In genomic region chr17:17808706-17809432, GRCh38 we compare ENCODE assay signal across 11 cellular contexts. TPM values are rescaled to one million over a fixed set of nuclear protein-coding genes. Genes with fewer than 3 reads are reported as not detected.
DNase-seq lines count a peak whose midpoint lies in the region; ATAC-seq, FAIRE-seq and TF ChIP-seq lines count a peak whose summit lies in the region.
"Had no signal": no experiment of that assay in that cellular context is flagged by ENCODE, and none has a peak within 500 bp of the region (broad histone marks: within the 10 kb centered on the region; RNA-seq: fewer than 3 reads in every experiment).

No MANE protein-coding gene starts in this region.

- no peak for TF ChIP-seq POLR2A in H54 (IDR thresholded peaks at IDR 0.05; ENCODE audit: low read depth, low read length)

- no peak overlapping the region for H3K23ac ChIP-seq in H9 (ENCODE audit: insufficient read length, low read depth, low read length)

- no peak overlapping the region for H3K4ac ChIP-seq in H9 (ENCODE audit: low read depth, low read length)

- no peak overlapping the region for H3T11ph ChIP-seq in H9 (ENCODE audit: low read length)

- H3K27me3 Mint-ChIP-seq in H9 (ENCODE audit: low read depth), result peaks cover 42% of the 10 kb centered on the region
- no peaks in the 10 kb centered on the region for H3K27me3 Mint-ChIP-seq in activated CD8-positive, alpha-beta T cell treated with anti-CD3 and anti-CD28 coated beads, Interleukin-2, amount 10 ng/mL, durations not matched to agents 7 days and 5 days (ENCODE audit: low read depth)

- no peak overlapping the region for H2BK120ac ChIP-seq in H9 (ENCODE audit: low read depth, low read length, poor library complexity, severe bottlenecking)

- no peaks in the 10 kb centered on the region for H3K9me3 Mint-ChIP-seq in H9
- no peaks in the 10 kb centered on the region for H3K9me3 Mint-ChIP-seq in activated CD8-positive, alpha-beta T cell treated with anti-CD3 and anti-CD28 coated beads, Interleukin-2, amount 10 ng/mL, durations not matched to agents 7 days and 5 days (ENCODE audit: insufficient read depth)

- no CpG with 5 or more reads among the region's 15 CpGs for WGBS in H9 (ENCODE audit: extremely low coverage, insufficient read length, low lambda C conversion rate)

- BruUV-seq in PC-9 (replicated peaks; lab: Mats Ljungman, UMichigan), result no TSS peak

- H3K9ac ChIP-seq in H9 (ENCODE audit: extremely low read depth, insufficient read length, low read length), result no peak overlapping the region

- intact Hi-C loops in left lung (cut with DNase I), result no loop called here
- intact Hi-C loops in PC-9 (cut with micrococcal nuclease; ENCODE audit: unreplicated experiment), result no loop called here

- peaks cover 8% of the 10 kb centered on the region; the same call in 1 of the 2 replicates for H3K27me3 ChIP-seq in H9 (ENCODE audit: insufficient read depth, low read length)
- H3K27me3 ChIP-seq in left lung, result no peaks in the 10 kb centered on the region
- no peaks in the 10 kb centered on the region for H3K27me3 ChIP-seq in PC-9 (ENCODE audit: insufficient read depth, low read depth)

- DNase-seq in GM04503 (ENCODE audit: low read depth) (peak; percentile 18), H9 (no peak), left lung (no peak), H54 (ENCODE audit: insufficient read length, low spot score) (no peak), PC-9 (no peak)
- DNase-seq in activated CD8-positive, alpha-beta T cell treated with anti-CD3 and anti-CD28 coated beads, Interleukin-2, amount 10 ng/mL, durations not matched to agents 7 days and 5 days, result peak; percentile 58
- DNase-seq in activated CD4-positive, CD25-positive, alpha-beta regulatory T cell (lab: John Stamatoyannopoulos, UW), result no peak
- DNase-seq: DMS53, NCI-H510A treated with DMSO at 0.1 percent for 48 hours had no signal

- no peak overlapping the region for H4K5ac ChIP-seq in H9 (ENCODE audit: insufficient read length, low read depth, low read length)

- H3K4me1 ChIP-seq in H9 (ENCODE audit: insufficient read depth, low read length) (no peaks in the 10 kb centered on the region; the same call in 1 of the 2 replicates), left lung (peaks cover 12 to 18% of the 10 kb centered on the region in 2 donors), PC-9 (replicated peaks; ENCODE audit: insufficient read depth) (peaks cover 18% of the 10 kb centered on the region; the same call in 1 of the 2 replicates)

- POLR2A ChIA-PET in activated CD8-positive, alpha-beta T cell treated with anti-CD3 and anti-CD28 coated beads, Interleukin-2, amount 10 ng/mL, durations not matched to agents 7 days and 5 days (lab: Charles Lee), result interaction anchor here (0.8 to 2.7 kb wide), 2 partner anchors 16 to 28 kb away, joined by 4 to 10 read pairs; partner anchors contain the start of gene SREBF1
- POLR2A ChIA-PET in PC-9 (lab: Charles Lee; ENCODE audit: unreplicated experiment), result no interaction called here

- H4K91ac ChIP-seq in H9 (ENCODE audit: insufficient read length, low read depth, low read length), result no peak overlapping the region

- no peak overlapping the region for H3K27ac ChIP-seq in H9 (ENCODE audit: insufficient read length, low read depth, low read length)
- no peak overlapping the region for H3K27ac ChIP-seq in left lung
- no peak overlapping the region for H3K27ac ChIP-seq in PC-9
- H3K27ac ChIP-seq: epithelial cell of prostate had no signal

- H3K56ac ChIP-seq in H9 (ENCODE audit: insufficient read length, low read depth, low read length), result no peak overlapping the region

- H3K4me1 Mint-ChIP-seq in H9, result peaks cover 17 to 25% of the 10 kb centered on the region in 2 experiments
- H3K4me1 Mint-ChIP-seq in activated CD8-positive, alpha-beta T cell treated with anti-CD3 and anti-CD28 coated beads, Interleukin-2, amount 10 ng/mL, durations not matched to agents 7 days and 5 days (ENCODE audit: low read depth), result peaks cover 34% of the 10 kb centered on the region

- ATAC-seq in activated CD8-positive, alpha-beta T cell treated with anti-CD3 and anti-CD28 coated beads, Interleukin-2, amount 10 ng/mL, durations not matched to agents 7 days and 5 days, result peak; percentile 31
- ATAC-seq in left lung (peak; percentile 2), GM18517 (IDR thresholded peaks at IDR 0.05; ENCODE audit: unreplicated experiment) (no peak)

- H3K4me2 ChIP-seq in H9 (ENCODE audit: insufficient read depth, insufficient read length, low read length) (peak overlapping the region; percentile 22), PC-9 (no peak overlapping the region)

- no peak for FAIRE-seq in H54 (lab: Jason Lieb, UNC)

- no peak overlapping the region for H2AK5ac ChIP-seq in H9 (ENCODE audit: insufficient read length, low read length)

- H3F3A ChIP-seq in PC-9 (ENCODE audit: insufficient read depth, low read depth), result peaks cover 73% of the 10 kb centered on the region

- H3K4me3 ChIP-seq in left lung (no peak overlapping the region), PC-9 (no peak overlapping the region)

- H2BK20ac ChIP-seq in H9 (ENCODE audit: low read depth, low read length, poor library complexity, severe bottlenecking), result no peak overlapping the region

- H4K20me1 ChIP-seq in H9 (ENCODE audit: control insufficient read depth, insufficient read depth, insufficient read length) (no peaks in the 10 kb centered on the region), PC-9 (ENCODE audit: insufficient read depth) (peaks cover 64% of the 10 kb centered on the region)

- no peak overlapping the region for H2BK12ac ChIP-seq in H9 (ENCODE audit: insufficient read length, low read depth, low read length)

- CTCF ChIA-PET in activated CD8-positive, alpha-beta T cell treated with anti-CD3 and anti-CD28 coated beads, Interleukin-2, amount 10 ng/mL, durations not matched to agents 7 days and 5 days (lab: Charles Lee), result interaction anchor here (0.7 to 1.6 kb wide), 5 partner anchors 27 to 129 kb away, joined by 3 to 5 read pairs (median 4); no protein-coding TSS in a partner anchor
- CTCF ChIA-PET in PC-9 (lab: Charles Lee), result no interaction called here

- H3K23me2 ChIP-seq in H9 (ENCODE audit: insufficient read length, low read depth, low read length, poor library complexity, severe bottlenecking), result peaks cover 6% of the 10 kb centered on the region

- H3K9me3 ChIP-seq in H9 (ENCODE audit: control insufficient read depth, low read depth, low read length), result no peaks in the 10 kb centered on the region
- no peaks in the 10 kb centered on the region for H3K9me3 ChIP-seq in left lung
- H3K9me3 ChIP-seq in PC-9 (ENCODE audit: insufficient read depth, low read depth), result no peaks in the 10 kb centered on the region

- peaks cover 0 to 8% (median 0%) of the 10 kb centered on the region in 3 experiments; a peak in 4 of 7 replicates for H3K36me3 Mint-ChIP-seq in H9 (ENCODE audit: insufficient read depth in 1 of 3, low read depth in 3 of 3)
- peaks cover 30% of the 10 kb centered on the region for H3K36me3 Mint-ChIP-seq in activated CD8-positive, alpha-beta T cell treated with anti-CD3 and anti-CD28 coated beads, Interleukin-2, amount 10 ng/mL, durations not matched to agents 7 days and 5 days (ENCODE audit: low read depth)

- no peaks in the 10 kb centered on the region for H3K79me1 ChIP-seq in H9 (ENCODE audit: insufficient read depth, low read depth, low read length, poor library complexity, severe bottlenecking)

- TF ChIP-seq CTCF in H9 (conservative IDR thresholded peaks at IDR 0.05) (no peak), left lung (IDR thresholded peaks at IDR 0.05) (no peak), PC-9 (conservative IDR thresholded peaks at IDR 0.05) (no peak)

- H3K36me3 ChIP-seq in left lung (peaks cover 0 to 72% of the 10 kb centered on the region in 2 donors), PC-9 (ENCODE audit: low read depth) (0 out of 2 replicates have a peak, but pooled peaks cover 11% of the 10 kb centered on the region)

- no peak overlapping the region for H3K18ac ChIP-seq in H9 (ENCODE audit: insufficient read length, low read depth, low read length)

- H3K14ac ChIP-seq in H9 (ENCODE audit: insufficient read depth, low read length), result no peak overlapping the region

- no peak overlapping the region for H4K8ac ChIP-seq in H9 (replicated peaks; ENCODE audit: insufficient read length, low read depth, low read length)

- H3K79me2 ChIP-seq in H9 (ENCODE audit: insufficient read depth, low read length) (no peaks in the 10 kb centered on the region), PC-9 (ENCODE audit: low read depth) (no peaks in the 10 kb centered on the region; the same call in 1 of the 2 replicates)

- peak overlapping the region; percentile 44 to 59 for H3K4me3 Mint-ChIP-seq in H9
- no peak overlapping the region for H3K4me3 Mint-ChIP-seq in activated CD8-positive, alpha-beta T cell treated with anti-CD3 and anti-CD28 coated beads, Interleukin-2, amount 10 ng/mL, durations not matched to agents 7 days and 5 days

- H2BK5ac ChIP-seq in H9 (ENCODE audit: insufficient read length, low read length), result no peak overlapping the region

- H3K27ac Mint-ChIP-seq in H9, result no peak overlapping the region
- H3K27ac Mint-ChIP-seq in activated CD8-positive, alpha-beta T cell treated with anti-CD3 and anti-CD28 coated beads, Interleukin-2, amount 10 ng/mL, durations not matched to agents 7 days and 5 days, result peak overlapping the region; percentile 63

- no peak overlapping the region for H2AFZ ChIP-seq in H9 (ENCODE audit: low read length)
- no peak overlapping the region for H2AFZ ChIP-seq in PC-9

- no peak overlapping the region for H2BK15ac ChIP-seq in H9 (ENCODE audit: low read depth, low read length)

- no peaks in the 10 kb centered on the region for H3K9me2 ChIP-seq in PC-9 (ENCODE audit: insufficient read depth)

RNA-seq across cellular contexts. Expression of gene SREBF1, which starts 27.9 kb away (rescaled TPM):
- total RNA-seq in H9 (2021) (76.2 and 81.9 TPM in 2 replicates), left lung (100 to 1,000 TPM; 112 to 122 TPM), PC-9 (2021) (243 and 360 TPM in 2 replicates)
- total RNA-seq in activated CD8-positive, alpha-beta T cell treated with anti-CD3 and anti-CD28 coated beads, Interleukin-2, amount 10 ng/mL, durations not matched to agents 7 days and 5 days, result 100 to 1,000 TPM; 212 to 254 TPM

Comparison
In these comparisons a context has a peak if more than half of its experiments do, and no peak if none do; other contexts are left out.
1. DNase-seq: peak in GM04503 (single experiment) and activated CD8-positive, alpha-beta T cell treated with anti-CD3 and anti-CD28 coated beads, Interleukin-2, amount 10 ng/mL, durations not matched to agents 7 days and 5 days (single experiment); none in H9 (single experiment), left lung (0 of 2), activated CD4-positive, CD25-positive, alpha-beta regulatory T cell (0 of 4), H54 (single experiment) and PC-9 (0 of 2).